ENCODE assay signal across 23 cellular contexts in genomic region chr6:21745543-21746337, GRCh38.
"Had no signal": no experiment of that assay in that cellular context is flagged by ENCODE, and none has a peak within 500 bp of the region (broad histone marks: within the 10 kb centered on the region; RNA-seq: fewer than 3 reads in every experiment).

No MANE protein-coding gene starts in this region.

- ATAC-seq: left lobe of liver; stimulated activated naive CD8-positive, alpha-beta T cell treated with anti-CD3 and anti-CD28 coated beads, Interleukin-15, Interleukin-2, amounts not matched to agents 100 U/mL and 50 U/mL, for 24 hours had no signal

- H3K27me3 ChIP-seq: cardiac muscle cell, tibial nerve had no signal

- DNase-seq: activated CD4-positive, alpha-beta T cell treated with anti-CD3 and anti-CD28 coated beads, Interleukin-2, amount 50 U/mL, for 48 hours; activated gamma-delta T cell treated with Interleukin-2 at 50 U/mL for 16 hours; dermis blood vessel endothelial cell; foreskin melanocyte; kidney; midbrain; occipital lobe; posterior cingulate gyrus; stimulated activated CD4-positive, alpha-beta T cell treated with anti-CD3 and anti-CD28 coated beads, Interleukin-12 subunit alpha, Interleukin-12 subunit beta, amount 100 ng/mL, for 4 hours; stimulated activated CD4-positive, alpha-beta T cell treated with anti-CD3 and anti-CD28 coated beads, Interleukin-2, amount 100 ng/mL, for 24 hours; stimulated activated naive CD8-positive, alpha-beta T cell treated with anti-CD3 and anti-CD28 coated beads, Interleukin-15, Interleukin-2, amounts not matched to agents 100 U/mL and 50 U/mL, for 24 hours; substantia nigra; SW 1271; T-helper 2 cell; WERI-Rb-1 had no signal

- H3K9me3 Mint-ChIP-seq: activated T-helper 1 cell treated with anti-CD3 and anti-CD28 coated beads, Interleukin-12 subunit alpha, Interleukin-12 subunit beta, Interleukin-2, Interleukin-4 antibody, amounts not matched to agents 30 ng/mL and 10 ng/mL and 1 ng/mL, durations not matched to agents 14 hours and 24 hours and 36 hours; nephron had no signal

- H3K4me3 Mint-ChIP-seq: activated naive CD8-positive, alpha-beta T cell; activated T-helper 1 cell treated with anti-CD3 and anti-CD28 coated beads, Interleukin-12 subunit alpha, Interleukin-12 subunit beta, Interleukin-2, Interleukin-4 antibody, amounts not matched to agents 30 ng/mL and 10 ng/mL and 1 ng/mL, durations not matched to agents 14 hours and 24 hours and 36 hours; nephron had no signal

- H3K36me3 ChIP-seq: cardiac muscle cell, tibial nerve, WERI-Rb-1 had no signal

- H3K27ac Mint-ChIP-seq: activated naive CD8-positive, alpha-beta T cell; activated T-helper 1 cell treated with anti-CD3 and anti-CD28 coated beads, Interleukin-12 subunit alpha, Interleukin-12 subunit beta, Interleukin-2, Interleukin-4 antibody, amounts not matched to agents 30 ng/mL and 10 ng/mL and 1 ng/mL, durations not matched to agents 14 hours and 24 hours and 36 hours had no signal

- H3K9me3 ChIP-seq: tibial nerve had no signal

- H3K36me3 Mint-ChIP-seq: activated naive CD8-positive, alpha-beta T cell had no signal

- H3K27me3 Mint-ChIP-seq: activated naive CD8-positive, alpha-beta T cell had no signal

- H3K4me3 ChIP-seq: cardiac muscle cell, lung, tibial nerve had no signal

- H3K27ac ChIP-seq: cardiac muscle cell, epithelial cell of prostate, WERI-Rb-1 had no signal
